In the genomic region with DNA sequence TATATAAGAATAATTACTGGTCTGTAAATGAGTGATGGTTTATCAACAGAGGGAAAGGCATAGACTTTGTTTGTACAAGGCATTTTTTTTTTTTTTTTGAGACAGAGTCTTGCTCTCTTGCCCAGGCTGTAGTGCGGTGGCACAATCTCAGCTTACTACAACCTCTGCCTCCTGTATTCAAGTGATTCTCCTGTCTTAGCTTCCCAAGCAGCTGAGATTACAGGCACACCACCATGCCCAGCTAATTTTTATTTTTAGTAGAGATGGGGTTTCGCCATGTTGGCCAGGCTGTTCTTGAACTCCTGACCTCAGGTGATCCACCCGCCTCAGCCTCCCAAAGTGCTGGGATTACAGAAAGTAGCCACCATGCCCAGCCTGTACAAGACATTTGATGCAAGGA, we compare ENCODE assay signal across 8 cellular contexts. TPM values are rescaled to one million over a fixed set of nuclear protein-coding genes. Genes with fewer than 3 reads are reported as not detected.
DNase-seq lines count a peak whose midpoint lies in the region; ATAC-seq and TF ChIP-seq lines count a peak whose summit lies in the region.
"Not testable (repeated sequence)": the region's sequence is repeated elsewhere in the genome, so short reads cannot be mapped to it uniquely, and the experiment has no call there.

No MANE protein-coding gene starts in this region.

- H3K36me3 ChIP-seq in mammary epithelial cell (ENCODE audit: insufficient read depth, low read length); hepatocyte (replicated peaks; ENCODE audit: insufficient read depth, low read depth); neural progenitor cell; smooth muscle cell (ENCODE audit: low read depth); upper lobe of right lung: not testable (repeated sequence)

- H3K27me3 ChIP-seq in mammary epithelial cell (ENCODE audit: insufficient read depth, low read length); hepatocyte; neural progenitor cell; smooth muscle cell (ENCODE audit: low read depth); upper lobe of right lung: not testable (repeated sequence)

- not testable (repeated sequence) for H4K20me1 ChIP-seq in mammary epithelial cell (ENCODE audit: insufficient read depth, low read length); neural progenitor cell (ENCODE audit: low read depth)
- H4K20me1 ChIP-seq in hepatocyte (ENCODE audit: insufficient read depth, poor library complexity, severe bottlenecking): peaks cover 20% of the 10 kb centered on the region
- H4K20me1 ChIP-seq in smooth muscle cell (ENCODE audit: low read depth): peaks cover 51% of the 10 kb centered on the region

- peak overlapping the region; percentile 93 for H3K4me2 ChIP-seq in mammary epithelial cell (ENCODE audit: insufficient read depth, low read depth, low read length)
- peak overlapping the region; percentile 83 for H3K4me2 ChIP-seq in hepatocyte
- not testable (repeated sequence) for H3K4me2 ChIP-seq in neural progenitor cell
- H3K4me2 ChIP-seq in smooth muscle cell: peak overlapping the region; percentile 94

- not testable (repeated sequence) for H3K9ac ChIP-seq in mammary epithelial cell (ENCODE audit: insufficient read depth, low read length); neural progenitor cell; smooth muscle cell (ENCODE audit: low read depth)

- not testable (repeated sequence) for H3K9me3 Mint-ChIP-seq in Calu3 (ENCODE audit: low read depth, unreplicated experiment); brain; mesothelial cell of epicardium; neural progenitor cell

- H3K27ac Mint-ChIP-seq in Calu3 (ENCODE audit: unreplicated experiment): peak overlapping the region; percentile 39
- H3K27ac Mint-ChIP-seq in brain, mesothelial cell of epicardium, neural progenitor cell: not testable (repeated sequence)

- dilution Hi-C loops in mammary epithelial cell (cut with HindIII; ENCODE audit: low sequenced_read_pairs): not testable (repeated sequence)

- peaks cover 12% of the 10 kb centered on the region for H3F3A ChIP-seq in neural progenitor cell (ENCODE audit: low read depth)
- H3F3A ChIP-seq in smooth muscle cell (ENCODE audit: low read depth): not testable (repeated sequence)

- peaks cover 14% of the 10 kb centered on the region for H3K4me1 ChIP-seq in mammary epithelial cell (ENCODE audit: insufficient read depth, low read length)
- H3K4me1 ChIP-seq in hepatocyte (ENCODE audit: insufficient read depth); upper lobe of right lung: not testable (repeated sequence)
- H3K4me1 ChIP-seq in neural progenitor cell: peaks cover 20% of the 10 kb centered on the region
- H3K4me1 ChIP-seq in smooth muscle cell (ENCODE audit: low read depth): peaks cover 10% of the 10 kb centered on the region

- H3K27ac ChIP-seq in mammary epithelial cell (ENCODE audit: insufficient read depth, low read depth, low read length); hepatocyte; neural progenitor cell; smooth muscle cell (ENCODE audit: low read depth); upper lobe of right lung: not testable (repeated sequence)

- not testable (repeated sequence) for H3K4me3 ChIP-seq in mammary epithelial cell (replicated peaks in 1 of 3; ENCODE audit: insufficient read depth in 1 of 3, low read depth in 2 of 3, low read length in 3 of 3); hepatocyte; neural progenitor cell
- H3K4me3 ChIP-seq in smooth muscle cell: peak overlapping the region; percentile 78
- peak overlapping the region; percentile 89 for H3K4me3 ChIP-seq in upper lobe of right lung

- BruUV-seq in Calu3 (replicated peaks; lab: Mats Ljungman, UMichigan); mammary epithelial cell (replicated peaks; lab: Mats Ljungman, UMichigan): not testable (repeated sequence)

- not testable (repeated sequence) for H3K9me2 ChIP-seq in hepatocyte (replicated peaks; ENCODE audit: insufficient read depth)

- ATAC-seq in upper lobe of right lung: not testable (repeated sequence)

- H3K79me2 ChIP-seq in mammary epithelial cell (ENCODE audit: insufficient read depth, low read length) (peaks cover 64% of the 10 kb centered on the region), hepatocyte (peaks cover 69% of the 10 kb centered on the region), neural progenitor cell (ENCODE audit: low read depth) (peaks cover 78% of the 10 kb centered on the region), smooth muscle cell (ENCODE audit: low read depth) (peaks cover 64% of the 10 kb centered on the region)

- not testable (repeated sequence) for DNase-seq in Calu3; mammary epithelial cell; hepatocyte (ENCODE audit: low spot score); mesothelial cell of epicardium (ENCODE audit: low spot score in 2 of 2, unreplicated experiment in 2 of 2); neural progenitor cell (ENCODE audit: low spot score); smooth muscle cell (lab: John Stamatoyannopoulos, UW; ENCODE audit: unreplicated experiment); upper lobe of right lung

- CTCF ChIA-PET in Calu3 (lab: Charles Lee); mammary epithelial cell (lab: Charles Lee; ENCODE audit: low non-redundant PET): not testable (repeated sequence)

- H3K36me3 Mint-ChIP-seq in Calu3 (ENCODE audit: insufficient read depth, unreplicated experiment) (peaks cover 45% of the 10 kb centered on the region), neural progenitor cell (peaks cover 36% of the 10 kb centered on the region)
- H3K36me3 Mint-ChIP-seq in brain, mesothelial cell of epicardium: not testable (repeated sequence)

- H2AFZ ChIP-seq in mammary epithelial cell (ENCODE audit: low read depth, low read length); hepatocyte; neural progenitor cell (replicated peaks); smooth muscle cell (ENCODE audit: low read depth): not testable (repeated sequence)

- not testable (repeated sequence) for H3K4me3 Mint-ChIP-seq in Calu3 (ENCODE audit: low read depth, unreplicated experiment)
- H3K4me3 Mint-ChIP-seq in brain (peak overlapping the region in 3 of 5 experiments; percentile 75 to 94 (median 80)), mesothelial cell of epicardium (peak overlapping the region; percentile 93), neural progenitor cell (peak overlapping the region; percentile 73)

- H3K27me3 Mint-ChIP-seq in Calu3 (ENCODE audit: unreplicated experiment); mesothelial cell of epicardium (ENCODE audit: low read depth); neural progenitor cell (ENCODE audit: insufficient read depth, low read depth): not testable (repeated sequence)
- H3K27me3 Mint-ChIP-seq in brain: peaks cover 10% of the 10 kb centered on the region

- intact Hi-C loops in Calu3 (cut with micrococcal nuclease; ENCODE audit: unreplicated experiment); mammary epithelial cell (cut with micrococcal nuclease); upper lobe of right lung (cut with DNase I): not testable (repeated sequence)

- not testable (repeated sequence) for TF ChIP-seq CTCF in Calu3 (IDR thresholded peaks at IDR 0.05; ENCODE audit: unreplicated experiment); brain (conservative IDR thresholded peaks at IDR 0.05); mammary epithelial cell (conservative IDR thresholded peaks at IDR 0.05 in 1 of 2, IDR thresholded peaks at IDR 0.05 in 1 of 2; ENCODE audit: extremely low read depth in 1 of 2, insufficient read depth in 1 of 2, low read depth in 1 of 2, low read length in 2 of 2); hepatocyte (IDR thresholded peaks at IDR 0.05; ENCODE audit: poor library complexity); mesothelial cell of epicardium (IDR thresholded peaks at IDR 0.05; ENCODE audit: unreplicated experiment); neural progenitor cell (IDR thresholded peaks at IDR 0.05); smooth muscle cell (IDR thresholded peaks at IDR 0.05; ENCODE audit: borderline replicate concordance, insufficient read depth, poor library complexity, severe bottlenecking); upper lobe of right lung (IDR thresholded peaks at IDR 0.05)

- in situ Hi-C loops in mammary epithelial cell (cut with MboI; ENCODE audit: low sequenced_read_pairs in 2 of 2): loop anchor here in 1 of 2 donors (25.0 kb wide), 2 partner anchors 421 to 571 kb away; no protein-coding TSS in a partner anchor

- H3K9me3 ChIP-seq in mammary epithelial cell (replicated peaks; ENCODE audit: insufficient read depth, low read length); hepatocyte (ENCODE audit: low read depth); neural progenitor cell (ENCODE audit: low read depth); smooth muscle cell (replicated peaks; ENCODE audit: low read depth); upper lobe of right lung: not testable (repeated sequence)

- WGBS in mammary epithelial cell (ENCODE audit: low coverage, missing lambda C conversion rate): 86% methylated on average over 3 of the region's 3 CpGs
- 96% methylated on average over 3 of the region's 3 CpGs for WGBS in hepatocyte (ENCODE audit: low lambda C conversion rate, missing lambda C conversion rate)
- 94% methylated on average over 3 of the region's 3 CpGs for WGBS in smooth muscle cell (ENCODE audit: low lambda C conversion rate)

- H3K4me1 Mint-ChIP-seq in Calu3 (ENCODE audit: low read depth, unreplicated experiment) (peaks cover 74% of the 10 kb centered on the region), brain (peaks cover 61% of the 10 kb centered on the region), mesothelial cell of epicardium (peaks cover 49% of the 10 kb centered on the region), neural progenitor cell (peaks cover 30% of the 10 kb centered on the region)

RNA-seq across cellular contexts. Expression of gene ARL4A, which starts 4.0 kb away (rescaled TPM):
- 30.6 and 31.9 TPM in 2 replicates for total RNA-seq in Calu3 (2022)
- polyA plus RNA-seq in brain (ENCODE audit: insufficient read depth, low read depth, low replicate concordance): 9.9 TPM
- 10 to 100 TPM; 24.9 to 57.3 TPM for total RNA-seq in mammary epithelial cell
- polyA plus RNA-seq in mammary epithelial cell: 28.5 TPM
- 13.4 TPM for polyA minus RNA-seq in mammary epithelial cell
- total RNA-seq in hepatocyte: 64.0 and 66.7 TPM in 2 replicates
- 59.3 and 60.3 TPM in 2 replicates for polyA plus RNA-seq in hepatocyte
- 59.0 to 64.7 TPM (median 62.5 TPM) in 3 replicates for total RNA-seq in mesothelial cell of epicardium
- 36.4 and 43.5 TPM in 2 replicates for total RNA-seq in neural progenitor cell (ENCODE audit: low replicate concordance)
- total RNA-seq in smooth muscle cell: 86.6 and 112 TPM in 2 replicates
- polyA plus RNA-seq in smooth muscle cell: 97.3 and 113 TPM in 2 replicates
- total RNA-seq in upper lobe of right lung: 35.6 TPM
